8 cellular contexts compared by ENCODE assay signal in the genomic region with DNA sequence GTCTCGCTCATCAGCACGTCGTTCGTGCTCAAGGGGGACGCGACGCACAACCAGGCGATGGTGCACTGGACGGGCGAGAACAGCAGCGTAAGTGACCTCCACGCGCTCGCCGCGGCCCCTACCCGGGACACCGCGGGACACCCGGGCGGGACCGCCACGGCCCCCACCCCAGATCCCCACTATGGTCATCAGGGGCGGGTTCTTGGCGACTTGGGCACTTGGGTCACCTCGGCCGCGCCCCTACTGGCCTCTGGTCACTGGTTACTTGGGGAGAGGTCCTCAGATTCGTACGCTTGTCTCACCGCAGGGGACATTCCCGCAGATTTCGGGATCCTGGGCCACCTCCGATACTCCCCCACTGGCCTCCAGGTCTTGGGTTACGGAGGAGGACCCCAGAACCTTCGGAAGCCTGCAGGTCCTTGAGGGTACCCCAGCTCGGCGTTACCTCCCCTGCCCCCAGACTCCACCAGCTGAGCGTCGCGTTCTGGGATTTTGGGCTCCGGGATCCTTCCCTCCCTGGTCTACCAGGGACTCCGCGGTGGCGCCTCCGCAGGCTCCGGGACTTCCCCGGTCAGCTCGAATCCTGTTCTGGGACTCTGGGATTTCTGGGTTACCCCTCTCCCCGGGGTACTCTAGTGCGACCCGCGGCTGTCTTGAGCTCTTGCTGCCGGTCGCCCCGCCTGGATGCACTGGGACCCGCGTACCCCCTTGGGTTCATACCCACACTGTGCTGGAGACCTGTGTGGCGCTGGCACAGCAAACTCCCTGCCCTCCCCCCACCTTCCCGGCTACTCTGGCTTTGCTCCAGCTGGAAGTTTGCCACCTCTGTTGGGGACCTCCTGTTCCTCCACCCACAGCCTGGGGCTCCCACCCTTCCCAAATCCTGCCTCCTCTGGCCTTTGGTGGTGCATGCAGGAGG. TPM values are rescaled to one million over a fixed set of nuclear protein-coding genes. Genes with fewer than 3 reads are reported as not detected.
A peak's percentile ranks its signal among the peaks of the same experiment; 100 is the strongest.
DNase-seq lines count a peak whose midpoint lies in the region; ATAC-seq and TF ChIP-seq lines count a peak whose summit lies in the region.

No MANE protein-coding gene starts in this region.

- H3K4me3 ChIP-seq in SJCRH30 (peak overlapping the region; percentile 57), hepatocyte (peak overlapping the region; percentile 26), sigmoid colon (peak overlapping the region; percentile 26 to 56 (median 50))

- no peak for ATAC-seq in activated CD4-positive, alpha-beta T cell treated with anti-CD3 and anti-CD28 coated beads for 36 hours
- no peak for ATAC-seq in HG02798 (IDR thresholded peaks at IDR 0.05; ENCODE audit: poor library complexity, unreplicated experiment)

- no peaks in the 10 kb centered on the region for H3K36me3 Mint-ChIP-seq in activated CD4-positive, alpha-beta T cell treated with anti-CD3 and anti-CD28 coated beads for 36 hours (ENCODE audit: low read depth)

- 10% methylated on average over 52 of the region's 60 CpGs for WGBS in hepatocyte (ENCODE audit: low lambda C conversion rate, missing lambda C conversion rate)
- WGBS in sigmoid colon, 2 donors: 6 to 9% methylated on average over 60 of the region's 60 CpGs

- intact Hi-C loops in sigmoid colon (cut with DNase I): loop anchor here (2.0 to 5.0 kb wide), 2 partner anchors 59 to 142 kb away; no protein-coding TSS in a partner anchor
- intact Hi-C loops in activated CD4-positive, alpha-beta T cell treated with anti-CD3 and anti-CD28 coated beads for 36 hours (cut with DNase I, micrococcal nuclease): loop anchor here (5.0 to 10.0 kb wide), 4 partner anchors 144 to 792 kb away; no protein-coding TSS in a partner anchor

- peak overlapping the region; percentile 58 for H3K9ac ChIP-seq in ES-I3 (ENCODE audit: low read depth, low read length)

- no peak for TF ChIP-seq POLR2A in sigmoid colon (IDR thresholded peaks at IDR 0.05)

- no peaks in the 10 kb centered on the region for H3K4me1 Mint-ChIP-seq in activated CD4-positive, alpha-beta T cell treated with anti-CD3 and anti-CD28 coated beads for 36 hours

- H3K27ac Mint-ChIP-seq in activated CD4-positive, alpha-beta T cell treated with anti-CD3 and anti-CD28 coated beads for 36 hours: no peak overlapping the region

- CTCF ChIA-PET in activated CD4-positive, alpha-beta T cell treated with anti-CD3 and anti-CD28 coated beads for 36 hours (lab: Charles Lee): interaction anchor here (0.6 to 3.5 kb wide), 4 partner anchors 9 to 143 kb away, joined by 3 to 13 read pairs (median 4); no protein-coding TSS in a partner anchor

- H3K27me3 Mint-ChIP-seq in activated CD4-positive, alpha-beta T cell treated with anti-CD3 and anti-CD28 coated beads for 36 hours: peaks cover 46% of the 10 kb centered on the region

- no peaks in the 10 kb centered on the region for H3K36me3 ChIP-seq in ES-I3 (ENCODE audit: insufficient read depth, low read length)
- H3K36me3 ChIP-seq in SJCRH30: no peaks in the 10 kb centered on the region
- H3K36me3 ChIP-seq in hepatocyte (replicated peaks; ENCODE audit: insufficient read depth, low read depth): no peaks in the 10 kb centered on the region
- H3K36me3 ChIP-seq in sigmoid colon: no peaks in the 10 kb centered on the region

- H3K4me3 Mint-ChIP-seq in activated CD4-positive, alpha-beta T cell treated with anti-CD3 and anti-CD28 coated beads for 36 hours: no peak overlapping the region

- H3K9me3 Mint-ChIP-seq in activated CD4-positive, alpha-beta T cell treated with anti-CD3 and anti-CD28 coated beads for 36 hours (ENCODE audit: low read depth): no peaks in the 10 kb centered on the region

- peak overlapping the region; percentile 92 for H3K4me2 ChIP-seq in hepatocyte

- peaks cover 10% of the 10 kb centered on the region; the same call in 1 of the 2 replicates for H3K4me1 ChIP-seq in ES-I3 (ENCODE audit: insufficient read depth, low read length)
- peaks cover 4% of the 10 kb centered on the region; the same call in 1 of the 2 replicates for H3K4me1 ChIP-seq in SJCRH30
- peaks cover 7% of the 10 kb centered on the region for H3K4me1 ChIP-seq in hepatocyte (ENCODE audit: insufficient read depth)
- H3K4me1 ChIP-seq in sigmoid colon: peaks cover 0 to 34% (median 23%) of the 10 kb centered on the region in 4 donors

- H3K9me3 ChIP-seq in ES-I3 (ENCODE audit: control insufficient read depth, insufficient read depth, low read length) (no peaks in the 10 kb centered on the region), SJCRH30 (replicated peaks) (no peaks in the 10 kb centered on the region), hepatocyte (ENCODE audit: low read depth) (no peaks in the 10 kb centered on the region), sigmoid colon (no peaks in the 10 kb centered on the region)

- TF ChIP-seq CTCF in hepatocyte (IDR thresholded peaks at IDR 0.05; ENCODE audit: poor library complexity): no peak
- TF ChIP-seq CTCF in sigmoid colon (IDR thresholded peaks at IDR 0.05): no peak

- no peak for TF ChIP-seq EP300 in sigmoid colon (IDR thresholded peaks at IDR 0.05)

- no peaks in the 10 kb centered on the region for H3K9me2 ChIP-seq in hepatocyte (replicated peaks; ENCODE audit: insufficient read depth)

- H4K20me1 ChIP-seq in hepatocyte (ENCODE audit: insufficient read depth, poor library complexity, severe bottlenecking): no peaks in the 10 kb centered on the region

- no peaks in the 10 kb centered on the region for H3K79me2 ChIP-seq in hepatocyte

- DNase-seq in SJCRH30: peak; percentile 67 to 74
- no peak for DNase-seq in hepatocyte (ENCODE audit: low spot score)
- peak; percentile 81 for DNase-seq in sigmoid colon
- DNase-seq in NCI-H2107 (lab: John Stamatoyannopoulos, UW): no peak
- no peak for DNase-seq in activated CD4-positive, alpha-beta T cell treated with anti-CD3 and anti-CD28 coated beads for 36 hours
- DNase-seq in KBM-7: no peak

- H3K27me3 ChIP-seq in SJCRH30 (peaks cover 33% of the 10 kb centered on the region), hepatocyte (peaks cover 49% of the 10 kb centered on the region), sigmoid colon (peaks cover 0 to 38% (median 26%) of the 10 kb centered on the region in 3 donors)

- H3K27ac ChIP-seq in SJCRH30 (no peak overlapping the region), hepatocyte (no peak overlapping the region), sigmoid colon (peak overlapping the region in 1 of 4 donors; percentile 41)

- POLR2A ChIA-PET in activated CD4-positive, alpha-beta T cell treated with anti-CD3 and anti-CD28 coated beads for 36 hours (lab: Charles Lee): no interaction called here

- in situ Hi-C loops in KBM-7 (cut with MboI; ENCODE audit: low pct_unique_long_range_greater_than_20kb, low sequenced_read_pairs): no loop called here

- no peak overlapping the region for H2AFZ ChIP-seq in hepatocyte

RNA-seq across cellular contexts. Expression of gene SORCS2, which starts 1.0 kb away (rescaled TPM):
- 1.1 and 1.4 TPM in 2 replicates for total RNA-seq in SJCRH30 (2014; rRNA removed; shearing (Covaris generic))
- total RNA-seq in hepatocyte (1.6 and 2.4 TPM in 2 replicates), sigmoid colon (1 to 10 TPM; 2.0 to 6.4 (median 4.0) TPM)
- polyA plus RNA-seq in hepatocyte (1.1 and 4.8 TPM in 2 replicates), sigmoid colon (1 to 10 TPM in 1 of 3 donors, not detected in 2; 1.8 TPM)
- total RNA-seq in activated CD4-positive, alpha-beta T cell treated with anti-CD3 and anti-CD28 coated beads for 36 hours: under 1 TPM in 1 of 2 experiments, not detected in 1; 0.04 TPM

Comparison
In these comparisons a context has a peak if more than half of its experiments do, and no peak if none do; other contexts are left out.
1. DNase-seq: peak in SJCRH30 (2 of 2) and sigmoid colon (single experiment); none in hepatocyte (single experiment), NCI-H2107 (single experiment), activated CD4-positive, alpha-beta T cell treated with anti-CD3 and anti-CD28 coated beads for 36 hours (single experiment) and KBM-7 (single experiment).
2. Peak in every context shown above with its lines, with median percentiles within 50 percentile points of each other: H3K4me3 ChIP-seq.